In the genomic region with DNA sequence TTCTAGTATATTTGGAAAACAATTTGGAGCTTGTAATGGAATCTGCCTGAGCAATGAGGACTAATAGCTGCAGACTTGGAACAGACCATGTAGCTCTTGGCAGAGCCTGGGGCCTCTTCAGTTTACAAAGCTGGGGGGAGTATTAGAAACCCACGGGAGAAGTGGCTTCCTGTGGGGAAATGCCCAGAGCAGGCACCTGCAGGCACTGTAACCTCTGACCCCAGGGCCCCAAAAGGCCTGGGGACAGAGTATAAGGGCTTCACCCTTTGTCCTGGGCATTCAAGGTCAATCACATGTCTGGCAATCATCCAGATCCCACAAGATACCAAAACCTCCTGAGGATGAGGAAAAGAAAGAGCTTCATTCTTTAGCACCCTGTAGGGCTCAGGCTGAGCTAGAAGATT, we compare ENCODE assay signal across 11 cellular contexts. TPM values are rescaled to one million over a fixed set of nuclear protein-coding genes. Genes with fewer than 3 reads are reported as not detected.
A peak's percentile ranks its signal among the peaks of the same experiment; 100 is the strongest.
DNase-seq lines count a peak whose midpoint lies in the region; ATAC-seq and TF ChIP-seq lines count a peak whose summit lies in the region.
"Had no signal": no experiment of that assay in that cellular context is flagged by ENCODE, and none has a peak within 500 bp of the region (broad histone marks: within the 10 kb centered on the region; RNA-seq: fewer than 3 reads in every experiment).

No MANE protein-coding gene starts in this region.

- H3K36me3 ChIP-seq in ascending aorta (no peaks in the 10 kb centered on the region), right atrium auricular region (peaks cover 5% of the 10 kb centered on the region), skeletal muscle tissue (ENCODE audit: control insufficient read depth in 3 of 3, insufficient read depth in 3 of 3, low read length in 3 of 3) (peaks cover 0 to 4% (median 0%) of the 10 kb centered on the region in 3 donors), Caco-2 (ENCODE audit: control insufficient read depth, insufficient read depth, low read length) (no peaks in the 10 kb centered on the region)

- no peak overlapping the region for H3K27ac Mint-ChIP-seq in Caco-2 (ENCODE audit: unreplicated experiment)

- H3K4me3 ChIP-seq in ascending aorta, result no peak overlapping the region
- no peak overlapping the region for H3K4me3 ChIP-seq in right atrium auricular region
- H3K4me3 ChIP-seq in skeletal muscle tissue (ENCODE audit: low read length in 3 of 3), result no peak overlapping the region
- no peak overlapping the region for H3K4me3 ChIP-seq in Caco-2 (ENCODE audit: low read depth, low read length)

- H3K9me3 ChIP-seq in ascending aorta, result no peaks in the 10 kb centered on the region
- no peaks in the 10 kb centered on the region for H3K9me3 ChIP-seq in right atrium auricular region
- no peaks in the 10 kb centered on the region for H3K9me3 ChIP-seq in skeletal muscle tissue (ENCODE audit: control insufficient read depth in 3 of 3, low read length in 3 of 3)
- peaks cover 2% of the 10 kb centered on the region; the same call in 1 of the 2 replicates for H3K9me3 ChIP-seq in Caco-2

- intact Hi-C loops in ascending aorta (cut with DNase I) (loop anchor here (2.0 to 5.0 kb wide), 5 partner anchors 15 to 390 kb away; a partner anchor contains a TSS), Caco-2 (cut with micrococcal nuclease; ENCODE audit: unreplicated experiment) (no loop called here)

- no peaks in the 10 kb centered on the region for H3K27me3 Mint-ChIP-seq in Caco-2 (ENCODE audit: insufficient read depth, unreplicated experiment)
- H3K27me3 Mint-ChIP-seq: naive thymus-derived CD8-positive, alpha-beta T cell had no signal

- peak overlapping the region; percentile 97 for H3K27ac ChIP-seq in ascending aorta
- H3K27ac ChIP-seq in right atrium auricular region, result peak overlapping the region; percentile 89 to 95
- peak overlapping the region; percentile 77 for H3K27ac ChIP-seq in skeletal muscle tissue (ENCODE audit: low read depth, low read length)

- DNase-seq in EL (peak; percentile 24), ascending aorta (ENCODE audit: low spot score in 2 of 2) (peak in 1 of 2 donors; percentile 92), right atrium auricular region (ENCODE audit: low spot score) (peak; percentile 86), NCI-H2227 (lab: John Stamatoyannopoulos, UW; ENCODE audit: unreplicated experiment) (no peak), Caco-2 (no peak), retina (no peak)
- DNase-seq: activated naive CD4-positive, alpha-beta T cell treated with Interleukin-2 at 50 U/mL for 16 hours; NCI-H526 had no signal

- ATAC-seq in HG02623 (IDR thresholded peaks at IDR 0.05; ENCODE audit: unreplicated experiment), result no peak
- ATAC-seq: naive thymus-derived CD8-positive, alpha-beta T cell had no signal

- no TSS peak for BruUV-seq in Caco-2 (replicated peaks; lab: Mats Ljungman, UMichigan)

- H3K4me1 ChIP-seq in ascending aorta (peaks cover 37 to 62% of the 10 kb centered on the region in 2 donors), right atrium auricular region (peaks cover 4 to 76% of the 10 kb centered on the region in 2 donors), skeletal muscle tissue (ENCODE audit: control insufficient read depth in 3 of 3, insufficient read depth in 3 of 3, low read length in 3 of 3) (peaks cover 59 to 72% (median 62%) of the 10 kb centered on the region in 3 donors), Caco-2 (no peaks in the 10 kb centered on the region; the same call in 1 of the 2 replicates)

- no peaks in the 10 kb centered on the region for H3K4me1 Mint-ChIP-seq in Caco-2 (ENCODE audit: low read depth, unreplicated experiment)

- POLR2A ChIA-PET in Caco-2 (lab: Charles Lee), result no interaction called here

- H3K36me3 Mint-ChIP-seq in Caco-2 (ENCODE audit: insufficient read depth, unreplicated experiment), result no peaks in the 10 kb centered on the region

- TF ChIP-seq CTCF in ascending aorta (IDR thresholded peaks at IDR 0.05) (no peak), right atrium auricular region (IDR thresholded peaks at IDR 0.05) (no peak), Caco-2 (IDR thresholded peaks at IDR 0.05; ENCODE audit: insufficient read depth in 1 of 2, low read depth in 1 of 2, low read length in 1 of 2, severe bottlenecking in 1 of 2, unreplicated experiment in 1 of 2) (no peak)

- H3K27me3 ChIP-seq in ascending aorta, result no peaks in the 10 kb centered on the region
- no peaks in the 10 kb centered on the region for H3K27me3 ChIP-seq in right atrium auricular region
- H3K27me3 ChIP-seq in skeletal muscle tissue (ENCODE audit: control insufficient read depth in 3 of 3, insufficient read depth in 3 of 3, low read length in 3 of 3), result no peaks in the 10 kb centered on the region
- no peaks in the 10 kb centered on the region for H3K27me3 ChIP-seq in Caco-2 (replicated peaks; ENCODE audit: control insufficient read depth, insufficient read depth, low read length)

- CTCF ChIA-PET in Caco-2 (lab: Charles Lee), result interaction anchor here (0.8 kb wide), 1 partner anchor 8 kb away, joined by 3 read pairs; no protein-coding TSS in a partner anchor

- H3K9ac ChIP-seq in skeletal muscle tissue (ENCODE audit: low read depth in 1 of 3, low read length in 3 of 3), result peak overlapping the region in 2 of 3 donors; percentile 28 to 75

- H3K9me3 Mint-ChIP-seq in Caco-2 (ENCODE audit: unreplicated experiment), result no peaks in the 10 kb centered on the region
- H3K9me3 Mint-ChIP-seq: naive thymus-derived CD8-positive, alpha-beta T cell had no signal

- no peak overlapping the region for H3K4me3 Mint-ChIP-seq in Caco-2 (ENCODE audit: unreplicated experiment)

RNA-seq across cellular contexts. Expression of a gene that starts 19.4 kb away (rescaled TPM):
- total RNA-seq in ascending aorta (84.7 TPM), right atrium auricular region (100 to 1,000 TPM; 237 to 268 TPM), skeletal muscle tissue (37.1 TPM), Caco-2 (2022) (25.9 and 29.5 TPM in 2 replicates)

RNA-seq across cellular contexts. Expression of a gene that starts 49.7 kb away (rescaled TPM):
- total RNA-seq in ascending aorta (0.75 TPM), right atrium auricular region (10 to 100 TPM in 1 of 2 donors, 1 to 10 TPM in 1; 6.3 to 16.7 TPM), skeletal muscle tissue (3.7 TPM), Caco-2 (2022) (21.1 and 23.5 TPM in 2 replicates)

Comparison
In these comparisons a context has a peak if more than half of its experiments do, and no peak if none do; other contexts are left out.
1. DNase-seq: peak in EL (single experiment) and right atrium auricular region (single experiment); none in NCI-H2227 (single experiment), Caco-2 (0 of 2) and retina (single experiment).
2. Peak in every context shown above with its lines, with median percentiles within 50 percentile points of each other: H3K27ac ChIP-seq.